11 cellular contexts compared by ENCODE assay signal in the genomic region with DNA sequence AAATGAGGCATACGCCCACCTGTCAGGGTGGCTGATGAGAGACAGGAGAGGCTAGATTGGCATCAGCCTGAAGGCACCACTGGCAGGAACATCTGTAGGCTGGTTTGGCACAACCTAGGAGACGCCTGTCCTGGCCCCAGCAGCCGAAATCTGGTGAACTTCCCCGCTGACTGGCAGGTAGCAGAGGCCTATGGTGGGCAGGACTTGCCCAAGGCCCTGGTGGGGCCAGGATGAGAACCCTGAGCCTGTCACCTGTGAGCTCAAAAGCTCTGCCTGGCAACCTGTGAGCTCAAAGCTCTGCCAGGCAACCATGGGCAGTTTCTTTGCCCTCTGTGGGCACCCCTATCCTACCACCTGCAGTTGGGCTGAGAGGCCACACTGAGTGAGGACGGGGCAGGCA. TPM values are rescaled to one million over a fixed set of nuclear protein-coding genes. Genes with fewer than 3 reads are reported as not detected.
DNase-seq lines count a peak whose midpoint lies in the region; ATAC-seq and TF ChIP-seq lines count a peak whose summit lies in the region.
"Had no signal": no experiment of that assay in that cellular context is flagged by ENCODE, and none has a peak within 500 bp of the region (broad histone marks: within the 10 kb centered on the region; RNA-seq: fewer than 3 reads in every experiment).

No MANE protein-coding gene starts in this region.

- TF ChIP-seq POLR2A in sigmoid colon (IDR thresholded peaks at IDR 0.05), result no peak

- H3K27me3 Mint-ChIP-seq in CD4-positive, alpha-beta memory T cell, result no peaks in the 10 kb centered on the region

- H3K4me1 Mint-ChIP-seq in CD4-positive, alpha-beta memory T cell, result peaks cover 14 to 30% (median 20%) of the 10 kb centered on the region in 4 donors

- H3K9me3 Mint-ChIP-seq in CD4-positive, alpha-beta memory T cell, result peaks cover 0 to 3% (median 0%) of the 10 kb centered on the region in 8 donors

- ATAC-seq in HG02759 (IDR thresholded peaks at IDR 0.05; ENCODE audit: unreplicated experiment), result no peak

- POLR2A ChIA-PET in CD4-positive, alpha-beta memory T cell (lab: Charles Lee; ENCODE audit: partially characterized antibody), result interaction anchor here (1.2 kb wide), 1 partner anchor 21 kb away, joined by 6 read pairs; a partner anchor contains a TSS

- H3K9me3 ChIP-seq in CD4-positive, alpha-beta memory T cell (ENCODE audit: control insufficient read depth in 1 of 2, low read length in 2 of 2), result no peaks in the 10 kb centered on the region
- H3K9me3 ChIP-seq in Karpas-422 (ENCODE audit: low read length), result no peaks in the 10 kb centered on the region
- H3K9me3 ChIP-seq in cardiac muscle cell (ENCODE audit: low read depth), result no peaks in the 10 kb centered on the region
- H3K9me3 ChIP-seq in sigmoid colon, result no peaks in the 10 kb centered on the region
- H3K9me3 ChIP-seq: neutrophil had no signal

- no peak for DNase-seq in CD4-positive, alpha-beta memory T cell
- DNase-seq in Karpas-422 (no peak), cardiac muscle cell (ENCODE audit: low read depth in 1 of 2, low spot score in 1 of 2) (no peak), sigmoid colon (peak; percentile 50), mesenteric fat pad (ENCODE audit: low spot score) (no peak), OCI-M2 (lab: John Stamatoyannopoulos, UW; ENCODE audit: unreplicated experiment) (no peak)
- DNase-seq: activated T-cell treated with anti-CD3 and anti-CD28 coated beads, Interleukin-2, amount 50 U/mL, for 1 hour; KG1 had no signal

- CTCF ChIA-PET in CD4-positive, alpha-beta memory T cell (lab: Charles Lee; ENCODE audit: partially characterized antibody), result interaction anchor here (1.1 kb wide), 1 partner anchor 13 kb away, joined by 5 read pairs; no protein-coding TSS in a partner anchor

- H3K36me3 Mint-ChIP-seq in CD4-positive, alpha-beta memory T cell, result peaks cover 0 to 13% of the 10 kb centered on the region in 2 donors

- H3K79me2 ChIP-seq in Karpas-422 (ENCODE audit: low read length), result peaks cover 4% of the 10 kb centered on the region

- H4K20me1 ChIP-seq in Karpas-422 (ENCODE audit: insufficient read depth, low read depth, low read length), result peaks cover 23% of the 10 kb centered on the region

- H3K27ac ChIP-seq in CD4-positive, alpha-beta memory T cell (ENCODE audit: low read depth, low read length), result no peak overlapping the region
- peak overlapping the region; percentile 98 for H3K27ac ChIP-seq in Karpas-422 (ENCODE audit: low read length)
- H3K27ac ChIP-seq in cardiac muscle cell, result peak overlapping the region; percentile 80
- no peak overlapping the region for H3K27ac ChIP-seq in sigmoid colon
- H3K27ac ChIP-seq: neutrophil had no signal

- peak overlapping the region in 1 of 8 donors; percentile 32 for H3K4me3 Mint-ChIP-seq in CD4-positive, alpha-beta memory T cell

- peaks cover 10% of the 10 kb centered on the region for H3K36me3 ChIP-seq in CD4-positive, alpha-beta memory T cell (ENCODE audit: insufficient read depth, low read length)
- H3K36me3 ChIP-seq in Karpas-422 (ENCODE audit: insufficient read depth, low read length), result peaks cover 11% of the 10 kb centered on the region
- peaks cover 9% of the 10 kb centered on the region for H3K36me3 ChIP-seq in cardiac muscle cell
- H3K36me3 ChIP-seq in sigmoid colon, result peaks cover 0 to 34% (median 13%) of the 10 kb centered on the region in 4 donors

- WGBS in sigmoid colon, 2 donors, result 72 to 76% methylated on average over 5 of the region's 5 CpGs

- no peaks in the 10 kb centered on the region for H3K9me2 ChIP-seq in Karpas-422 (replicated peaks; ENCODE audit: insufficient read depth, low read length)

- intact Hi-C loops in CD4-positive, alpha-beta memory T cell (cut with micrococcal nuclease), result loop anchor here (5.0 to 10.0 kb wide), 2 partner anchors 119 to 141 kb away; a partner anchor contains a TSS
- intact Hi-C loops in sigmoid colon (cut with DNase I), result loop anchor here (2.0 kb wide), 1 partner anchor 63 kb away; a partner anchor contains a TSS

- peak overlapping the region; percentile 76 for H3K4me2 ChIP-seq in Karpas-422 (ENCODE audit: low read depth, low read length, poor library complexity, severe bottlenecking)

- H3K27ac Mint-ChIP-seq in CD4-positive, alpha-beta memory T cell, result peak overlapping the region in 5 of 7 donors; percentile 23 to 83 (median 67)

- TF ChIP-seq EP300 in sigmoid colon (IDR thresholded peaks at IDR 0.05), result no peak

- no peak overlapping the region for H3K4me3 ChIP-seq in CD4-positive, alpha-beta memory T cell (ENCODE audit: low read length in 2 of 2)
- H3K4me3 ChIP-seq in Karpas-422 (ENCODE audit: low read length), result no peak overlapping the region; the same call in 1 of the 2 replicates
- H3K4me3 ChIP-seq in cardiac muscle cell, result no peak overlapping the region
- no peak overlapping the region for H3K4me3 ChIP-seq in sigmoid colon
- H3K4me3 ChIP-seq: lung had no signal

- H2AFZ ChIP-seq in Karpas-422 (ENCODE audit: low read length), result no peak overlapping the region

- H3K27me3 ChIP-seq in CD4-positive, alpha-beta memory T cell (ENCODE audit: insufficient read depth, low read length), result no peaks in the 10 kb centered on the region
- H3K27me3 ChIP-seq in Karpas-422 (ENCODE audit: low read length) (no peaks in the 10 kb centered on the region), cardiac muscle cell (no peaks in the 10 kb centered on the region), sigmoid colon (no peaks in the 10 kb centered on the region)
- H3K27me3 ChIP-seq: neutrophil had no signal

- H3K4me1 ChIP-seq in CD4-positive, alpha-beta memory T cell (ENCODE audit: insufficient read depth, low read length), result peaks cover 14% of the 10 kb centered on the region
- H3K4me1 ChIP-seq in Karpas-422 (ENCODE audit: low read length) (peaks cover 71% of the 10 kb centered on the region), cardiac muscle cell (ENCODE audit: low read depth) (peaks cover 28% of the 10 kb centered on the region), sigmoid colon (peaks cover 0 to 26% (median 22%) of the 10 kb centered on the region in 4 donors)

- peak overlapping the region; percentile 76; the same call in 1 of the 2 replicates for H3K9ac ChIP-seq in Karpas-422 (ENCODE audit: low read length)

- TF ChIP-seq CTCF in cardiac muscle cell (IDR thresholded peaks at IDR 0.05; ENCODE audit: low read depth, low read length), result no peak
- no peak for TF ChIP-seq CTCF in sigmoid colon (IDR thresholded peaks at IDR 0.05)

RNA-seq across cellular contexts. Expression of a gene that starts 2.5 kb away (rescaled TPM):
- total RNA-seq in CD4-positive, alpha-beta memory T cell, result 1 to 10 TPM; 1.9 to 2.9 TPM
- 1 to 10 TPM in 1 of 2 donors, under 1 TPM in 1; 0.25 to 1.5 TPM for polyA plus RNA-seq in CD4-positive, alpha-beta memory T cell
- total RNA-seq in Karpas-422 (2014; rRNA removed; shearing (Covaris generic); ENCODE audit: low replicate concordance), result 16.3 and 21.7 TPM in 2 replicates
- total RNA-seq in cardiac muscle cell (18.0 and 46.9 TPM in 2 replicates), sigmoid colon (under 1 TPM in 2 of 4 donors, not detected in 2; 0.28 to 0.36 TPM), mesenteric fat pad (1.4 TPM)
- polyA plus RNA-seq in cardiac muscle cell (28.9 and 55.3 TPM in 2 replicates), sigmoid colon (10 to 100 TPM in 1 of 3 donors, 1 to 10 TPM in 2; 1.8 to 18.3 (median 5.1) TPM)

RNA-seq across cellular contexts. Expression of a gene that starts 21.4 kb away (rescaled TPM):
- total RNA-seq in CD4-positive, alpha-beta memory T cell, result 10 to 100 TPM; 24.5 to 27.2 TPM
- polyA plus RNA-seq in CD4-positive, alpha-beta memory T cell, result 1 to 10 TPM; 3.9 to 5.0 TPM
- total RNA-seq in Karpas-422 (2014; rRNA removed; shearing (Covaris generic); ENCODE audit: low replicate concordance), result 30.3 and 45.6 TPM in 2 replicates
- total RNA-seq in cardiac muscle cell (27.3 and 28.5 TPM in 2 replicates), sigmoid colon (10 to 100 TPM; 13.8 to 23.5 (median 16.4) TPM), mesenteric fat pad (8.4 TPM)
- polyA plus RNA-seq in cardiac muscle cell (34.2 and 37.9 TPM in 2 replicates), sigmoid colon (10 to 100 TPM in 1 of 3 donors, 1 to 10 TPM in 2; 4.8 to 12.5 (median 5.5) TPM)

RNA-seq across cellular contexts. Expression of a gene that starts 49.5 kb away (rescaled TPM):
- 10 to 100 TPM; 41.2 to 42.3 TPM for total RNA-seq in CD4-positive, alpha-beta memory T cell
- polyA plus RNA-seq in CD4-positive, alpha-beta memory T cell, result 10 to 100 TPM; 36.6 to 46.0 TPM
- 400 and 531 TPM in 2 replicates for total RNA-seq in Karpas-422 (2014; rRNA removed; shearing (Covaris generic); ENCODE audit: low replicate concordance)
- total RNA-seq in cardiac muscle cell, result 147 and 162 TPM in 2 replicates
- 170 and 175 TPM in 2 replicates for polyA plus RNA-seq in cardiac muscle cell
- total RNA-seq in sigmoid colon, result 10 to 100 TPM; 25.0 to 85.7 (median 45.5) TPM
- 10 to 100 TPM; 39.0 to 70.8 (median 43.9) TPM for polyA plus RNA-seq in sigmoid colon
- total RNA-seq in mesenteric fat pad, result 70.7 TPM

RNA-seq across cellular contexts. Expression of a gene that starts 57.9 kb away (rescaled TPM):
- 100 to 1,000 TPM; 208 to 217 TPM for total RNA-seq in CD4-positive, alpha-beta memory T cell
- 1,000 to 10,000 TPM; 1,156 to 1,346 TPM for polyA plus RNA-seq in CD4-positive, alpha-beta memory T cell
- 1,081 and 1,189 TPM in 2 replicates for total RNA-seq in Karpas-422 (2014; rRNA removed; shearing (Covaris generic); ENCODE audit: low replicate concordance)
- total RNA-seq in cardiac muscle cell, result 855 and 1,357 TPM in 2 replicates
- polyA plus RNA-seq in cardiac muscle cell, result 4,717 and 4,854 TPM in 2 replicates
- total RNA-seq in sigmoid colon, result 100 to 1,000 TPM; 159 to 296 (median 216) TPM
- 100 to 1,000 TPM; 333 to 684 (median 353) TPM for polyA plus RNA-seq in sigmoid colon
- total RNA-seq in mesenteric fat pad, result 319 TPM

Comparison
In these comparisons a context has a peak if more than half of its experiments do, and no peak if none do; other contexts are left out.
1. H3K27ac ChIP-seq: peak in Karpas-422 (single experiment) and cardiac muscle cell (single experiment); none in CD4-positive, alpha-beta memory T cell (single experiment) and sigmoid colon (0 of 4).